ENCODE assay signal across 15 cellular contexts in genomic region chr3:60708191-60708975, GRCh38.
DNase-seq lines count a peak whose midpoint lies in the region; ATAC-seq, FAIRE-seq and TF ChIP-seq lines count a peak whose summit lies in the region.
"Had no signal": no experiment of that assay in that cellular context is flagged by ENCODE, and none has a peak within 500 bp of the region (broad histone marks: within the 10 kb centered on the region; RNA-seq: fewer than 3 reads in every experiment).

No MANE protein-coding gene starts in this region.

- H3K4me3 ChIP-seq in HEK293 (ENCODE audit: low read depth, low read length) (no peak overlapping the region), bronchial epithelial cell (ENCODE audit: low read depth, low read length) (no peak overlapping the region), osteoblast (ENCODE audit: insufficient read depth, low read length) (no peak overlapping the region)
- H3K4me3 ChIP-seq: mucosa of descending colon, SJSA1 had no signal

- TF ChIP-seq CTCF in HEK293 (tag by site-specific recombination; IDR thresholded peaks at IDR 0.05) (no peak), bronchial epithelial cell (IDR thresholded peaks at IDR 0.05; ENCODE audit: insufficient read depth, low read length, severe bottlenecking) (no peak), osteoblast (IDR thresholded peaks at IDR 0.05; ENCODE audit: extremely low read depth, low read depth, low read length) (no peak)
- TF ChIP-seq CTCF in activated CD8-positive, alpha-beta T cell treated with anti-CD3 and anti-CD28 coated beads for 36 hours (IDR thresholded peaks at IDR 0.05): no peak

- peak overlapping the region; percentile 30 for H3K4me2 ChIP-seq in osteoblast (ENCODE audit: insufficient read depth, low read length)

- H3K27ac ChIP-seq in HEK293 (ENCODE audit: extremely low read depth, low read depth, low read length) (no peak overlapping the region), osteoblast (ENCODE audit: low read depth, low read length) (no peak overlapping the region)
- H3K27ac ChIP-seq: SJSA1 had no signal

- H3K4me1 ChIP-seq in HEK293 (ENCODE audit: control insufficient read depth, insufficient read depth, low read length): peaks cover 10% of the 10 kb centered on the region; the same call in 1 of the 2 replicates
- peaks cover 23% of the 10 kb centered on the region for H3K4me1 ChIP-seq in osteoblast (ENCODE audit: insufficient read depth, low read length)

- no peak for ATAC-seq in activated CD8-positive, alpha-beta T cell treated with anti-CD3 and anti-CD28 coated beads for 36 hours
- ATAC-seq: activated naive CD4-positive, alpha-beta T cell treated with anti-CD3 and anti-CD28 coated beads, Interleukin-2, amount 50 U/mL, for 72 hours; mucosa of descending colon; sciatic nerve had no signal

- H3K36me3 Mint-ChIP-seq in activated CD4-positive, alpha-beta T cell treated with anti-CD3 and anti-CD28 coated beads, Interleukin-2, amount 10 ng/mL, durations not matched to agents 24 days and 14 days (ENCODE audit: low read depth): no peaks in the 10 kb centered on the region
- peaks cover 5% of the 10 kb centered on the region for H3K36me3 Mint-ChIP-seq in activated CD8-positive, alpha-beta T cell treated with anti-CD3 and anti-CD28 coated beads for 36 hours (ENCODE audit: low read depth)
- H3K36me3 Mint-ChIP-seq: activated CD4-positive, alpha-beta memory T cell treated with anti-CD3 and anti-CD28 coated beads for 36 hours had no signal

- H3K4me3 Mint-ChIP-seq in activated CD4-positive, alpha-beta T cell treated with anti-CD3 and anti-CD28 coated beads, Interleukin-2, amount 10 ng/mL, durations not matched to agents 24 days and 14 days: no peak overlapping the region
- no peak overlapping the region for H3K4me3 Mint-ChIP-seq in activated CD8-positive, alpha-beta T cell treated with anti-CD3 and anti-CD28 coated beads for 36 hours
- H3K4me3 Mint-ChIP-seq: activated CD4-positive, alpha-beta memory T cell treated with anti-CD3 and anti-CD28 coated beads for 36 hours had no signal

- H3K27ac Mint-ChIP-seq in activated CD4-positive, alpha-beta T cell treated with anti-CD3 and anti-CD28 coated beads, Interleukin-2, amount 10 ng/mL, durations not matched to agents 24 days and 14 days: no peak overlapping the region
- no peak overlapping the region for H3K27ac Mint-ChIP-seq in activated CD8-positive, alpha-beta T cell treated with anti-CD3 and anti-CD28 coated beads for 36 hours
- H3K27ac Mint-ChIP-seq: activated CD4-positive, alpha-beta memory T cell treated with anti-CD3 and anti-CD28 coated beads for 36 hours; activated naive CD4-positive, alpha-beta T cell treated with anti-CD3 and anti-CD28 coated beads, Interleukin-2, amount 50 U/mL, for 72 hours had no signal

- no peaks in the 10 kb centered on the region for H3K79me2 ChIP-seq in osteoblast (ENCODE audit: insufficient read depth, low read length)

- DNase-seq in NCI-H2081 treated with DMSO at 0.1 percent for 48 hours (lab: John Stamatoyannopoulos, UW) (peak; percentile 13), bronchial epithelial cell (ENCODE audit: low read depth) (peak; percentile 37), osteoblast (ENCODE audit: insufficient read length, low spot score, missing footprints) (peak; percentile 34), ureter (ENCODE audit: low spot score) (no peak)
- DNase-seq in activated CD4-positive, alpha-beta T cell treated with anti-CD3 and anti-CD28 coated beads, Interleukin-2, amount 10 ng/mL, durations not matched to agents 24 days and 14 days: no peak
- no peak for DNase-seq in activated CD8-positive, alpha-beta T cell treated with anti-CD3 and anti-CD28 coated beads for 36 hours
- DNase-seq in stimulated activated CD4-positive, alpha-beta T cell treated with anti-CD3 and anti-CD28 coated beads, Interleukin-4, amount 100 ng/mL, for 24 hours: no peak
- DNase-seq: activated CD4-positive, alpha-beta memory T cell treated with anti-CD3 and anti-CD28 coated beads for 36 hours; effector memory CD4-positive, alpha-beta T cell; mucosa of descending colon; NCI-H526 treated with DMSO at 0.1 percent for 48 hours had no signal

- no peak overlapping the region for H2AFZ ChIP-seq in osteoblast (ENCODE audit: low read length)

- H3K36me3 ChIP-seq in HEK293 (ENCODE audit: control insufficient read depth in 2 of 2, insufficient read depth in 1 of 2, low read length in 2 of 2) (no peaks in the 10 kb centered on the region), bronchial epithelial cell (ENCODE audit: control insufficient read depth, insufficient read depth, low read length) (no peaks in the 10 kb centered on the region), osteoblast (ENCODE audit: insufficient read depth, low read length) (no peaks in the 10 kb centered on the region)
- H3K36me3 ChIP-seq: SJSA1 had no signal

- POLR2A ChIA-PET in HEK293 (lab: Yijun Ruan, JAX): no interaction called here
- POLR2A ChIA-PET in activated CD8-positive, alpha-beta T cell treated with anti-CD3 and anti-CD28 coated beads for 36 hours (lab: Charles Lee): no interaction called here

- H3K4me1 Mint-ChIP-seq in activated CD4-positive, alpha-beta T cell treated with anti-CD3 and anti-CD28 coated beads, Interleukin-2, amount 10 ng/mL, durations not matched to agents 24 days and 14 days: no peaks in the 10 kb centered on the region
- no peaks in the 10 kb centered on the region for H3K4me1 Mint-ChIP-seq in activated CD8-positive, alpha-beta T cell treated with anti-CD3 and anti-CD28 coated beads for 36 hours (ENCODE audit: low read depth)

- no peak for FAIRE-seq in bronchial epithelial cell (lab: Jason Lieb, UNC)

- H3K9me3 ChIP-seq in HEK293 (ENCODE audit: control insufficient read depth, insufficient read depth, low read depth, low read length) (no peaks in the 10 kb centered on the region), osteoblast (ENCODE audit: low read depth, low read length) (no peaks in the 10 kb centered on the region)
- H3K9me3 ChIP-seq: mucosa of descending colon, SJSA1 had no signal

- no peaks in the 10 kb centered on the region for H4K20me1 ChIP-seq in osteoblast (ENCODE audit: insufficient read depth, low read length)

- H3K27me3 ChIP-seq in bronchial epithelial cell (ENCODE audit: control insufficient read depth, insufficient read depth, low read length) (no peaks in the 10 kb centered on the region), osteoblast (ENCODE audit: insufficient read depth, low read length) (no peaks in the 10 kb centered on the region)
- H3K27me3 ChIP-seq: SJSA1 had no signal

- no peaks in the 10 kb centered on the region for H3K9me3 Mint-ChIP-seq in activated CD4-positive, alpha-beta T cell treated with anti-CD3 and anti-CD28 coated beads, Interleukin-2, amount 10 ng/mL, durations not matched to agents 24 days and 14 days
- H3K9me3 Mint-ChIP-seq in activated CD8-positive, alpha-beta T cell treated with anti-CD3 and anti-CD28 coated beads for 36 hours: peaks cover 4% of the 10 kb centered on the region

- intact Hi-C loops in activated CD4-positive, alpha-beta T cell treated with anti-CD3 and anti-CD28 coated beads, Interleukin-2, amount 10 ng/mL, durations not matched to agents 24 days and 14 days (cut with micrococcal nuclease): no loop called here
- intact Hi-C loops in activated CD8-positive, alpha-beta T cell treated with anti-CD3 and anti-CD28 coated beads for 36 hours (cut with micrococcal nuclease): no loop called here

- H3K27me3 Mint-ChIP-seq in activated CD4-positive, alpha-beta T cell treated with anti-CD3 and anti-CD28 coated beads, Interleukin-2, amount 10 ng/mL, durations not matched to agents 24 days and 14 days: no peaks in the 10 kb centered on the region
- no peaks in the 10 kb centered on the region for H3K27me3 Mint-ChIP-seq in activated CD8-positive, alpha-beta T cell treated with anti-CD3 and anti-CD28 coated beads for 36 hours

- CTCF ChIA-PET in HEK293 (lab: Yijun Ruan, JAX): no interaction called here
- CTCF ChIA-PET in activated CD8-positive, alpha-beta T cell treated with anti-CD3 and anti-CD28 coated beads for 36 hours (lab: Charles Lee): no interaction called here

TF ChIP-seq in HEK293, 187 proteins besides CTCF, POLR2A, EP300 and RAD21 (continues in another document):
- peak; percentile 92 for TF ChIP-seq PRDM6 (tag by site-specific recombination; IDR thresholded peaks at IDR 0.05)
- peak; percentile 73 for TF ChIP-seq GLIS1 (tag by site-specific recombination; IDR thresholded peaks at IDR 0.05)
- TF ChIP-seq ZBTB8A (tag by site-specific recombination; IDR thresholded peaks at IDR 0.05): 0 out of 2 replicates have a peak, but pooled peaks have one; percentile 16
- TF ChIP-seq ZNF747 (tag by site-specific recombination; IDR thresholded peaks at IDR 0.05): no peak
- no peak for TF ChIP-seq ZNF837 (tag by site-specific recombination; IDR thresholded peaks at IDR 0.05)
- no peak for TF ChIP-seq PRDM1 (tag by site-specific recombination; IDR thresholded peaks at IDR 0.05)
- TF ChIP-seq KLF9 (tag by site-specific recombination; IDR thresholded peaks at IDR 0.05; ENCODE audit: low read depth): no peak
- TF ChIP-seq ZNF175 (tag by site-specific recombination; IDR thresholded peaks at IDR 0.05): no peak

Comparison
In these comparisons a context has a peak if more than half of its experiments do, and no peak if none do; other contexts are left out.
1. DNase-seq: peak in NCI-H2081 treated with DMSO at 0.1 percent for 48 hours (single experiment), bronchial epithelial cell (single experiment) and osteoblast (single experiment); none in activated CD4-positive, alpha-beta T cell treated with anti-CD3 and anti-CD28 coated beads, Interleukin-2, amount 10 ng/mL, durations not matched to agents 24 days and 14 days (single experiment), activated CD8-positive, alpha-beta T cell treated with anti-CD3 and anti-CD28 coated beads for 36 hours (single experiment), ureter (single experiment) and stimulated activated CD4-positive, alpha-beta T cell treated with anti-CD3 and anti-CD28 coated beads, Interleukin-4, amount 100 ng/mL, for 24 hours (single experiment).